ENCODE assay signal across 15 cellular contexts in genomic region chrX:102963955-102964354, GRCh38. TPM values are rescaled to one million over a fixed set of nuclear protein-coding genes. Genes with fewer than 3 reads are reported as not detected.
DNase-seq lines count a peak whose midpoint lies in the region; ATAC-seq and TF ChIP-seq lines count a peak whose summit lies in the region.
"Had no signal": no experiment of that assay in that cellular context is flagged by ENCODE, and none has a peak within 500 bp of the region (broad histone marks: within the 10 kb centered on the region; RNA-seq: fewer than 3 reads in every experiment).

No MANE protein-coding gene starts in this region.

- peaks cover 28% of the 10 kb centered on the region for H3K4me1 ChIP-seq in body of pancreas
- H3K4me1 ChIP-seq in mucosa of descending colon (ENCODE audit: low read depth), result no peaks in the 10 kb centered on the region
- H3K4me1 ChIP-seq: Caco-2 had no signal

- no peak for TF ChIP-seq CTCF in HL-60 (IDR thresholded peaks at IDR 0.05; ENCODE audit: insufficient read depth, low read length)
- TF ChIP-seq CTCF in body of pancreas (IDR thresholded peaks at IDR 0.05), result no peak
- TF ChIP-seq CTCF in mucosa of descending colon (IDR thresholded peaks at IDR 0.05), result no peak

- TF ChIP-seq POLR2A in body of pancreas (IDR thresholded peaks at IDR 0.05), result no peak

- H3K36me3 ChIP-seq in body of pancreas (replicated peaks in 1 of 2; ENCODE audit: insufficient read depth in 1 of 2, low read depth in 2 of 2) (no peaks in the 10 kb centered on the region), mucosa of descending colon (ENCODE audit: low read depth) (no peaks in the 10 kb centered on the region)
- H3K36me3 ChIP-seq: BLaER1 treated with 17β-estradiol and CSF1 and Interleukin-3, amounts not matched to agents 10 nM and 100 nM had no signal

- no peaks in the 10 kb centered on the region for H3K9me3 ChIP-seq in body of pancreas
- H3K9me3 ChIP-seq in mucosa of descending colon, result no peaks in the 10 kb centered on the region
- H3K9me3 ChIP-seq: Caco-2 had no signal

- DNase-seq in HL-60 (ENCODE audit: low read depth in 1 of 2, low spot score in 1 of 2), result no peak
- peak in 2 of 4 donors; percentile 3 to 32 for DNase-seq in body of pancreas
- DNase-seq in mucosa of descending colon, result no peak
- no peak for DNase-seq in RKO (ENCODE audit: low spot score)
- DNase-seq: 8988T; AML-193; Caco-2; Calu3; CD4-positive, alpha-beta T cell; CD8-positive, alpha-beta T cell; DMS79 treated with DMSO at 0.1 percent for 48 hours; GF-D8 had no signal

- H3K27ac ChIP-seq in HL-60 (replicated peaks) (peak overlapping the region; percentile 84), body of pancreas (peak overlapping the region in 3 of 4 donors; percentile 34 to 51 (median 36))
- H3K27ac ChIP-seq: BLaER1 treated with 17β-estradiol and CSF1 and Interleukin-3, amounts not matched to agents 10 nM and 100 nM; C4-2B had no signal

- H3K4me3 ChIP-seq in HL-60 (replicated peaks; ENCODE audit: insufficient read depth, low read length), result no peak overlapping the region
- H3K4me3 ChIP-seq in body of pancreas, result no peak overlapping the region
- no peak overlapping the region for H3K4me3 ChIP-seq in mucosa of descending colon
- H3K4me3 ChIP-seq: BLaER1 treated with 17β-estradiol and CSF1 and Interleukin-3, amounts not matched to agents 10 nM and 100 nM had no signal

- WGBS in body of pancreas, 2 donors, result 40 to 41% methylated on average over 1 of the region's 1 CpG

- ATAC-seq in body of pancreas, result peak; percentile 57
- no peak for ATAC-seq in mucosa of descending colon
- no peak for ATAC-seq in GM21381 (IDR thresholded peaks at IDR 0.05; ENCODE audit: unreplicated experiment)
- ATAC-seq: CD8-positive, alpha-beta T cell had no signal

- H3K27me3 ChIP-seq in HL-60 (ENCODE audit: insufficient read depth, poor library complexity, severe bottlenecking) (no peaks in the 10 kb centered on the region), body of pancreas (no peaks in the 10 kb centered on the region)
- H3K27me3 ChIP-seq: BLaER1 treated with 17β-estradiol and CSF1 and Interleukin-3, amounts not matched to agents 10 nM and 100 nM had no signal

- intact Hi-C loops in body of pancreas (cut with DNase I) (no loop called here), mucosa of descending colon (cut with DNase I, micrococcal nuclease) (no loop called here)

RNA-seq across cellular contexts. Expression of gene RAB40AL, which starts 26.9 kb away (rescaled TPM):
- total RNA-seq in body of pancreas (1 to 10 TPM; 1.3 to 8.2 TPM), mucosa of descending colon (1 to 10 TPM; 1.1 to 1.4 (median 1.3) TPM)
- total RNA-seq: CD4-positive, alpha-beta T cell had no signal
